In the genomic region with DNA sequence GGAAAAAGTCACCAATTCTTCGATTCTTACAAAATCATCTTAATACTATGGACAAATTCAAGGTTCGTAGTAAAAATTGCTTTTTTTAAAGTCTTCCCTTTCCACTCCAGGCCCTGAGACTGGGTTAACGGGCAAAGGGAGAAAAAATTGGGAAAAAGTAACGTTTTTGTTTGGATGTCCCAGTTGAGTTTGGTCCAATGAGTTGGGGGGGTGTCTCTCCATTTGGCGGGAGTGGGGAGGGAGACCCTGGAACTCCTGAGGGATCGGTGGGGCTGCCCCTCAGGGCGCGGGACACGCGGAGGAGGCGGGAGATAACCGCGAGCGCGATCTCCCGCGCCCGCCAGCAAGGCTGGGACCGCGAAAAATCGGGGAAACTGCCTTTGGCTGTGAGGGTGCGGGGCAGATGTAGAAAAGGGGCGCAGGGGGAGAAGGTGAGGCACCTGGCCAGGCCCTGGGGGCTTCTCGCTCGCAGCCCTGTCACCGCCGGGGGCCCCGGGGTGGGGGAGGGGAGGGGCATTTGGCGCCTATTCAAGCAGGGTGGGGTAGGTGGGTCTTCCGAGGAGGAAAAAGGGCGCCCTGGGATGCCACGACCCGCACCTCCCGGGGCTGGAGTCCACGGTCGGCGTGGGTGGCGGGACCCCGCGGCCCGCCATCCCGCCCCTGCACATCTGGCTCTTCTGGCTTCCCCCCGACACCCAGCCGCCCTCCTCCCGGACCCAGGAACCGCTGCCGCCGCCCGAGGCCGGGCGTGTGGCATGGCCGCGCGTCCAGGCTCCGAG, we compare ENCODE assay signal across 8 cellular contexts. TPM values are rescaled to one million over a fixed set of nuclear protein-coding genes. Genes with fewer than 3 reads are reported as not detected.
DNase-seq lines count a peak whose midpoint lies in the region; ATAC-seq and TF ChIP-seq lines count a peak whose summit lies in the region.

No MANE protein-coding gene starts in this region.

- peak overlapping the region; percentile 95 for H3K4me3 Mint-ChIP-seq in neural progenitor cell

- H3K4me2 ChIP-seq in neural progenitor cell: peak overlapping the region; percentile 93

- ATAC-seq in HG03457 (IDR thresholded peaks at IDR 0.05; ENCODE audit: unreplicated experiment): no peak

- peaks cover 6% of the 10 kb centered on the region for H3K27me3 Mint-ChIP-seq in neural progenitor cell (ENCODE audit: insufficient read depth, low read depth)

- peaks cover 31% of the 10 kb centered on the region for H3K36me3 Mint-ChIP-seq in neural progenitor cell

- H3K4me1 Mint-ChIP-seq in neural progenitor cell: peaks cover 37% of the 10 kb centered on the region

- DNase-seq in SJSA1 (ENCODE audit: low read depth in 1 of 2, low spot score in 2 of 2) (peak in 1 of 2 experiments; percentile 43), epithelial cell of proximal tubule (ENCODE audit: low read depth) (no peak), neural progenitor cell (ENCODE audit: low spot score) (peak; percentile 37), T1000 (lab: John Stamatoyannopoulos, UW) (no peak)
- DNase-seq in NK-92 treated with Interleukin-12 subunit alpha and Interleukin-12 subunit beta, amount 100 ng/mL, for 24 hours (lab: John Stamatoyannopoulos, UW): no peak

- peaks cover 93% of the 10 kb centered on the region for H3K79me2 ChIP-seq in neural progenitor cell (ENCODE audit: low read depth)

- peaks cover 49% of the 10 kb centered on the region for H4K20me1 ChIP-seq in neural progenitor cell (ENCODE audit: low read depth)

- no peaks in the 10 kb centered on the region for H3K9me3 Mint-ChIP-seq in neural progenitor cell

- H3K4me3 ChIP-seq in GM08714 (ENCODE audit: low read length) (peak overlapping the region; percentile 95), HEK293 (ENCODE audit: low read depth, low read length) (peak overlapping the region; percentile 100), SJSA1 (peak overlapping the region; percentile 82), epithelial cell of proximal tubule (ENCODE audit: low read depth, low read length) (peak overlapping the region; percentile 88), neural progenitor cell (peak overlapping the region; percentile 100)

- CTCF ChIA-PET in HEK293 (lab: Yijun Ruan, JAX): interaction anchor here (0.6 to 0.9 kb wide), 3 partner anchors 19 to 714 kb away, joined by 3 to 6 read pairs (median 3); no protein-coding TSS in a partner anchor

- no peaks in the 10 kb centered on the region for H3K9me3 ChIP-seq in HEK293 (ENCODE audit: control insufficient read depth, insufficient read depth, low read depth, low read length)
- no peaks in the 10 kb centered on the region for H3K9me3 ChIP-seq in SJSA1 (replicated peaks)
- H3K9me3 ChIP-seq in neural progenitor cell (ENCODE audit: low read depth): no peaks in the 10 kb centered on the region

- H3K36me3 ChIP-seq in HEK293 (ENCODE audit: control insufficient read depth in 2 of 2, insufficient read depth in 1 of 2, low read length in 2 of 2): peaks cover 8 to 60% of the 10 kb centered on the region in 2 experiments
- peaks cover 65% of the 10 kb centered on the region for H3K36me3 ChIP-seq in SJSA1
- H3K36me3 ChIP-seq in neural progenitor cell: peaks cover 7% of the 10 kb centered on the region

- TF ChIP-seq CTCF in HEK293 (tag by site-specific recombination; IDR thresholded peaks at IDR 0.05) (no peak), epithelial cell of proximal tubule (conservative IDR thresholded peaks at IDR 0.05; ENCODE audit: low read depth, low read length) (no peak), neural progenitor cell (IDR thresholded peaks at IDR 0.05) (no peak)

- H3K27me3 ChIP-seq in SJSA1 (replicated peaks) (no peaks in the 10 kb centered on the region), neural progenitor cell (no peaks in the 10 kb centered on the region)

- H3F3A ChIP-seq in neural progenitor cell (ENCODE audit: low read depth): peaks cover 18% of the 10 kb centered on the region

- POLR2A ChIA-PET in HEK293 (lab: Yijun Ruan, JAX): interaction anchor here (0.7 to 1.9 kb wide), 15 partner anchors 9 to 497 kb away, joined by 3 to 55 read pairs (median 6); a partner anchor contains a TSS

- H3K27ac ChIP-seq in HEK293 (ENCODE audit: extremely low read depth, low read depth, low read length) (peak overlapping the region; percentile 84), SJSA1 (peak overlapping the region; percentile 71), neural progenitor cell (no peak overlapping the region)

- H3K27ac Mint-ChIP-seq in neural progenitor cell: peak overlapping the region; percentile 46

- no peak overlapping the region for H2AFZ ChIP-seq in neural progenitor cell (replicated peaks)

- peak overlapping the region; percentile 86 for H3K9ac ChIP-seq in neural progenitor cell

- H3K4me1 ChIP-seq in HEK293 (ENCODE audit: control insufficient read depth, insufficient read depth, low read length): peaks cover 4% of the 10 kb centered on the region; the same call in 1 of the 2 replicates
- peaks cover 41% of the 10 kb centered on the region for H3K4me1 ChIP-seq in SJSA1 (replicated peaks)
- H3K4me1 ChIP-seq in neural progenitor cell: peaks cover 46% of the 10 kb centered on the region

TF ChIP-seq in HEK293, 187 proteins besides CTCF, POLR2A, EP300 and RAD21 (continues in another document):
- no peak for TF ChIP-seq RBAK (tag by site-specific recombination; IDR thresholded peaks at IDR 0.05)
- no peak for TF ChIP-seq ZNF521 (tag by site-specific recombination; IDR thresholded peaks at IDR 0.05)
- TF ChIP-seq ZNF426 (tag by site-specific recombination; IDR thresholded peaks at IDR 0.05): no peak; the same call in 1 of the 2 replicates
- TF ChIP-seq ZNF423 (tag by site-specific recombination; IDR thresholded peaks at IDR 0.05): peak; percentile 53
- TF ChIP-seq, protein P1, sequence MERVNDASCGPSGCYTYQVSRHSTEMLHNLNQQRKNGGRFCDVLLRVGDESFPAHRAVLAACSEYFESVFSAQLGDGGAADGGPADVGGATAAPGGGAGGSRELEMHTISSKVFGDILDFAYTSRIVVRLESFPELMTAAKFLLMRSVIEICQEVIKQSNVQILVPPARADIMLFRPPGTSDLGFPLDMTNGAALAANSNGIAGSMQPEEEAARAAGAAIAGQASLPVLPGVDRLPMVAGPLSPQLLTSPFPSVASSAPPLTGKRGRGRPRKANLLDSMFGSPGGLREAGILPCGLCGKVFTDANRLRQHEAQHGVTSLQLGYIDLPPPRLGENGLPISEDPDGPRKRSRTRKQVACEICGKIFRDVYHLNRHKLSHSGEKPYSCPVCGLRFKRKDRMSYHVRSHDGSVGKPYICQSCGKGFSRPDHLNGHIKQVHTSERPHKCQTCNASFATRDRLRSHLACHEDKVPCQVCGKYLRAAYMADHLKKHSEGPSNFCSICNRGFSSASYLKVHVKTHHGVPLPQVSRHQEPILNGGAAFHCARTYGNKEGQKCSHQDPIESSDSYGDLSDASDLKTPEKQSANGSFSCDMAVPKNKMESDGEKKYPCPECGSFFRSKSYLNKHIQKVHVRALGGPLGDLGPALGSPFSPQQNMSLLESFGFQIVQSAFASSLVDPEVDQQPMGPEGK (tag by site-specific recombination; IDR thresholded peaks at IDR 0.05): peak; percentile 79
- TF ChIP-seq SP3 (tag by site-specific recombination; IDR thresholded peaks at IDR 0.05): peak; percentile 34; the same call in 1 of the 2 replicates
- TF ChIP-seq, protein P2, sequence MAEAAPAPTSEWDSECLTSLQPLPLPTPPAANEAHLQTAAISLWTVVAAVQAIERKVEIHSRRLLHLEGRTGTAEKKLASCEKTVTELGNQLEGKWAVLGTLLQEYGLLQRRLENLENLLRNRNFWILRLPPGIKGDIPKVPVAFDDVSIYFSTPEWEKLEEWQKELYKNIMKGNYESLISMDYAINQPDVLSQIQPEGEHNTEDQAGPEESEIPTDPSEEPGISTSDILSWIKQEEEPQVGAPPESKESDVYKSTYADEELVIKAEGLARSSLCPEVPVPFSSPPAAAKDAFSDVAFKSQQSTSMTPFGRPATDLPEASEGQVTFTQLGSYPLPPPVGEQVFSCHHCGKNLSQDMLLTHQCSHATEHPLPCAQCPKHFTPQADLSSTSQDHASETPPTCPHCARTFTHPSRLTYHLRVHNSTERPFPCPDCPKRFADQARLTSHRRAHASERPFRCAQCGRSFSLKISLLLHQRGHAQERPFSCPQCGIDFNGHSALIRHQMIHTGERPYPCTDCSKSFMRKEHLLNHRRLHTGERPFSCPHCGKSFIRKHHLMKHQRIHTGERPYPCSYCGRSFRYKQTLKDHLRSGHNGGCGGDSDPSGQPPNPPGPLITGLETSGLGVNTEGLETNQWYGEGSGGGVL (tag by site-specific recombination; IDR thresholded peaks at IDR 0.05): peak; percentile 52; the same call in 1 of the 2 replicates
- peak; percentile 97 for TF ChIP-seq ZNF341 (tag by site-specific recombination; IDR thresholded peaks at IDR 0.05; ENCODE audit: low read depth)
- peak; percentile 71 for TF ChIP-seq SP2 (tag by site-specific recombination; IDR thresholded peaks at IDR 0.05)
- TF ChIP-seq, protein P3, sequence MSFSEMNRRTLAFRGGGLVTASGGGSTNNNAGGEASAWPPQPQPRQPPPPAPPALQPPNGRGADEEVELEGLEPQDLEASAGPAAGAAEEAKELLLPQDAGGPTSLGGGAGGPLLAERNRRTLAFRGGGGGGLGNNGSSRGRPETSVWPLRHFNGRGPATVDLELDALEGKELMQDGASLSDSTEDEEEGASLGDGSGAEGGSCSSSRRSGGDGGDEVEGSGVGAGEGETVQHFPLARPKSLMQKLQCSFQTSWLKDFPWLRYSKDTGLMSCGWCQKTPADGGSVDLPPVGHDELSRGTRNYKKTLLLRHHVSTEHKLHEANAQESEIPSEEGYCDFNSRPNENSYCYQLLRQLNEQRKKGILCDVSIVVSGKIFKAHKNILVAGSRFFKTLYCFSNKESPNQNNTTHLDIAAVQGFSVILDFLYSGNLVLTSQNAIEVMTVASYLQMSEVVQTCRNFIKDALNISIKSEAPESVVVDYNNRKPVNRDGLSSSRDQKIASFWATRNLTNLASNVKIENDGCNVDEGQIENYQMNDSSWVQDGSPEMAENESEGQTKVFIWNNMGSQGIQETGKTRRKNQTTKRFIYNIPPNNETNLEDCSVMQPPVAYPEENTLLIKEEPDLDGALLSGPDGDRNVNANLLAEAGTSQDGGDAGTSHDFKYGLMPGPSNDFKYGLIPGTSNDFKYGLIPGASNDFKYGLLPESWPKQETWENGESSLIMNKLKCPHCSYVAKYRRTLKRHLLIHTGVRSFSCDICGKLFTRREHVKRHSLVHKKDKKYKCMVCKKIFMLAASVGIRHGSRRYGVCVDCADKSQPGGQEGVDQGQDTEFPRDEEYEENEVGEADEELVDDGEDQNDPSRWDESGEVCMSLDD (tag by site-specific recombination; IDR thresholded peaks at IDR 0.05): 0 out of 2 replicates have a peak, but pooled peaks have one; percentile 29
- peak; percentile 46 for TF ChIP-seq ZFHX2 (tag by site-specific recombination; conservative IDR thresholded peaks at IDR 0.05)

RNA-seq across cellular contexts. Expression of a gene that starts 0.7 kb away (rescaled TPM):
- total RNA-seq in SJSA1 (2014; rRNA removed; shearing (Covaris generic)): 68.7 and 87.5 TPM in 2 replicates
- total RNA-seq in epithelial cell of proximal tubule (30.8 and 46.1 TPM in 2 replicates), neural progenitor cell (ENCODE audit: low replicate concordance) (80.7 and 111 TPM in 2 replicates)

RNA-seq across cellular contexts. Expression of a gene that starts 20.3 kb away (rescaled TPM):
- 30.0 and 38.1 TPM in 2 replicates for total RNA-seq in SJSA1 (2014; rRNA removed; shearing (Covaris generic))
- total RNA-seq in epithelial cell of proximal tubule (18.4 and 19.0 TPM in 2 replicates), neural progenitor cell (ENCODE audit: low replicate concordance) (23.1 and 29.0 TPM in 2 replicates)
